In genomic region chr20:32641464-32641863, GRCh38 we compare ENCODE assay signal across 10 cellular contexts. TPM values are rescaled to one million over a fixed set of nuclear protein-coding genes. Genes with fewer than 3 reads are reported as not detected.
"Had no signal": no experiment of that assay in that cellular context is flagged by ENCODE, and none has a peak within 500 bp of the region (broad histone marks: within the 10 kb centered on the region; RNA-seq: fewer than 3 reads in every experiment).

No MANE protein-coding gene starts in this region.

- ATAC-seq: HepG2 had no signal

- H3K4me2 ChIP-seq: KMS-11 had no signal

- H3K36me3 Mint-ChIP-seq: IgD-negative memory B cell had no signal

- DNase-seq: IMR-90, KBM-7, KG1 had no signal

- H3K9ac ChIP-seq: KMS-11 had no signal

- H3K9me3 Mint-ChIP-seq: IgD-negative memory B cell had no signal

- FAIRE-seq: HepG2, HTR-8/SVneo had no signal

- H3K27ac Mint-ChIP-seq: IgD-negative memory B cell had no signal

- H3K4me1 Mint-ChIP-seq: IgD-negative memory B cell had no signal

- H3K27ac ChIP-seq: HL-60, KMS-11 had no signal

RNA-seq across cellular contexts. Expression of gene C20orf203, which starts 32.3 kb away (rescaled TPM):
- total RNA-seq: HT-29, HT1080, IMR-90 had no signal
